In genomic region chr11:61138940-61139339, GRCh38 we compare ENCODE assay signal across 15 cellular contexts. TPM values are rescaled to one million over a fixed set of nuclear protein-coding genes. Genes with fewer than 3 reads are reported as not detected.
A peak's percentile ranks its signal among the peaks of the same experiment; 100 is the strongest.
DNase-seq lines count a peak whose midpoint lies in the region; ATAC-seq and TF ChIP-seq lines count a peak whose summit lies in the region.
"Had no signal": no experiment of that assay in that cellular context is flagged by ENCODE, and none has a peak within 500 bp of the region (broad histone marks: within the 10 kb centered on the region; RNA-seq: fewer than 3 reads in every experiment).

No MANE protein-coding gene starts in this region.

- H3K4me3 ChIP-seq in AG09309 (ENCODE audit: control insufficient read depth, low read depth, low read length) (no peak overlapping the region), endodermal cell (ENCODE audit: low read length) (no peak overlapping the region), neutrophil (ENCODE audit: low read depth in 1 of 2, low read length in 1 of 2) (no peak overlapping the region)
- H3K4me3 ChIP-seq: upper lobe of left lung had no signal

- DNase-seq in AG09309 (ENCODE audit: low read depth) (peak; percentile 59), LHCN-M2 (ENCODE audit: low read depth) (peak; percentile 95), endodermal cell (no peak), NCI-H524 (lab: John Stamatoyannopoulos, UW) (no peak), nephron progenitor cell (no peak), LoVo (ENCODE audit: low spot score) (no peak)
- DNase-seq: activated CD8-positive, alpha-beta memory T cell treated with anti-CD3 and anti-CD28 coated beads for 24 hours; activated naive CD4-positive, alpha-beta T cell treated with Interleukin-2 at 50 U/mL for 16 hours; effector CD4-positive, alpha-beta T cell; NCI-H187; upper lobe of left lung had no signal

- WGBS in endodermal cell (ENCODE audit: insufficient coverage in 1 of 2, insufficient read length in 1 of 2), 2 experiments: 83 to 84% methylated on average over 5 to 6 of the region's 6 CpGs

- H3K27ac Mint-ChIP-seq in endodermal cell (peak overlapping the region; percentile 66), nephron progenitor cell (no peak overlapping the region)

- no peaks in the 10 kb centered on the region for H3K27me3 ChIP-seq in endodermal cell (ENCODE audit: control insufficient read depth, insufficient read depth, low read length, poor library complexity, severe bottlenecking)
- H3K27me3 ChIP-seq in neutrophil: no peaks in the 10 kb centered on the region
- H3K27me3 ChIP-seq: upper lobe of left lung had no signal

- peaks cover 19% of the 10 kb centered on the region for H3K36me3 ChIP-seq in endodermal cell (ENCODE audit: control insufficient read depth, insufficient read depth, low read length)
- peaks cover 42% of the 10 kb centered on the region for H3K36me3 ChIP-seq in neutrophil

- H3K9me3 Mint-ChIP-seq in endodermal cell (no peaks in the 10 kb centered on the region), nephron progenitor cell (no peaks in the 10 kb centered on the region)

- ATAC-seq in GM18868 (IDR thresholded peaks at IDR 0.05; ENCODE audit: unreplicated experiment): no peak

- H3K4me1 Mint-ChIP-seq in endodermal cell (peaks cover 7% of the 10 kb centered on the region), nephron progenitor cell (peaks cover 38% of the 10 kb centered on the region)

- no peaks in the 10 kb centered on the region for H3K4me1 ChIP-seq in endodermal cell (ENCODE audit: control insufficient read depth, insufficient read depth, low read length)
- H3K4me1 ChIP-seq in neutrophil (ENCODE audit: control insufficient read depth in 1 of 2, insufficient read depth in 1 of 2, low read depth in 1 of 2, low read length in 1 of 2): peaks cover 22 to 25% of the 10 kb centered on the region in 2 experiments

- H3K27ac ChIP-seq in endodermal cell (ENCODE audit: low read depth, low read length) (no peak overlapping the region), neutrophil (peak overlapping the region; percentile 50)
- H3K27ac ChIP-seq: C4-2B, upper lobe of left lung had no signal

- TF ChIP-seq CTCF in AG09309 (IDR thresholded peaks at IDR 0.05; ENCODE audit: control insufficient read depth, insufficient read depth, low read depth, low read length, missing control alignments) (no peak), endodermal cell (conservative IDR thresholded peaks at IDR 0.05) (no peak), neutrophil (IDR thresholded peaks at IDR 0.05) (no peak), nephron progenitor cell (IDR thresholded peaks at IDR 0.05) (no peak)

- H3K9me3 ChIP-seq in endodermal cell (ENCODE audit: control insufficient read depth, low read length) (no peaks in the 10 kb centered on the region), neutrophil (no peaks in the 10 kb centered on the region)
- H3K9me3 ChIP-seq: upper lobe of left lung had no signal

- peaks cover 32% of the 10 kb centered on the region for H3K36me3 Mint-ChIP-seq in endodermal cell (ENCODE audit: low read depth)
- peaks cover 20% of the 10 kb centered on the region for H3K36me3 Mint-ChIP-seq in nephron progenitor cell (ENCODE audit: low read depth)

- peaks cover 1% of the 10 kb centered on the region for H3K27me3 Mint-ChIP-seq in endodermal cell (ENCODE audit: insufficient read depth)
- peaks cover 3% of the 10 kb centered on the region for H3K27me3 Mint-ChIP-seq in nephron progenitor cell (ENCODE audit: low read depth, poor library complexity)

- no peak overlapping the region for H3K9ac ChIP-seq in endodermal cell (ENCODE audit: extremely low read depth, low read length, poor library complexity, severe bottlenecking)

- no peak overlapping the region for H3K4me3 Mint-ChIP-seq in endodermal cell
- H3K4me3 Mint-ChIP-seq in nephron progenitor cell: no peak overlapping the region

RNA-seq across cellular contexts. Expression of gene VPS37C, which starts 22.3 kb away (rescaled TPM):
- total RNA-seq in LHCN-M2 (2014; rRNA removed) (12.8 and 14.1 TPM in 2 replicates), endodermal cell (10 to 100 TPM; 23.9 to 26.7 TPM)
- polyA plus RNA-seq in LHCN-M2 (2012): 13.4 TPM
- polyA plus RNA-seq in endodermal cell (2013, experiment 1 of 2): 23.6 TPM
- 20.3 TPM for polyA plus RNA-seq in endodermal cell (2013, experiment 2 of 2)

RNA-seq across cellular contexts. Expression of gene CD5, which starts 36.7 kb away (rescaled TPM):
- not detected in 2 replicates for total RNA-seq in LHCN-M2 (2014; rRNA removed)
- polyA plus RNA-seq in LHCN-M2 (2012): 0.01 TPM
- total RNA-seq in endodermal cell: not detected
- polyA plus RNA-seq in endodermal cell (2013, experiment 1 of 2): not detected
- polyA plus RNA-seq in endodermal cell (2013, experiment 2 of 2): not detected
- total RNA-seq: OCI-LY7 had no signal

Comparison
In these comparisons a context has a peak if more than half of its experiments do, and no peak if none do; other contexts are left out.
1. DNase-seq: peak in AG09309 (single experiment) and LHCN-M2 (single experiment); none in endodermal cell (single experiment), NCI-H524 (0 of 2), nephron progenitor cell (single experiment) and LoVo (single experiment).